In the genomic region with DNA sequence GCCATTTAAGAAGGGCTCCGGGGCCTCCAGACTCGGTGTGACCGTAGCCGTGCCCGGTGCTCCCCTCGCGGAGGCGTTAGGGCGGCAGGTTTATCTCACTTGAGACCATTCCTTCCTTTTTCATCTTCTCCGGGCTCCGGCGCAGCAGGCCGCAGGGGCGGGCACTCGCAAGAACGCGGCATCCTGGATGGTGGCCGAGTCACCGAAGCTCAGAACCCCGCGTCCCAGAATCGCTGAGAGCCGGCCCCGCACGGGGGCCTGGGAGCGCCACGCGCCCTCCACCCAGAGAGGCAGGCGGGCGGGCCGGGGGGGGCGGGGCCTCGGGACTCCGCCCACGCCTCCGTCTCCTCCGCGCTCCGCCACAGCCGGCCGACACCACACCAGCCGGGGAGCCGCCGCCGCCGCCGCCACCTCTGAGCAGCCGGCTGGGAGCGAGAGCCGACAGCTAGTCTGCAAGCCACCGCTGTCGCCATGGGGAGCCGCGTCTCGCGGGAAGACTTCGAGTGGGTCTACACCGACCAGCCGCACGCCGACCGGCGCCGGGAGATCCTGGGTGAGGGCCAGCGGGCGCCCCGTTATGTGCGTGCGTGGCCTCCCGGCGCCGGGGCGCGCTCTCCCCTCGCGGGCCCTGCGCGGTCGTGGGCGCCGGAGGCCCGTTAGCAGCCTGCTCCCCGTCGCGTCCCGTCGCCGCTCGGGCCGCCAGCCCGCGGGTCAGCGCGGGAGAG, we compare ENCODE assay signal across 1 cellular context.
TF ChIP-seq lines count a peak whose summit lies in the region.

Gene DEGS1, plus strand, starts transcription at position 375 of the 725 bp plus-strand sequence. Its CDS starts 97 bp downstream, at position 472.

TF ChIP-seq in HepG2, 621 proteins besides CTCF, POLR2A, EP300 and RAD21 (continued from another document and continues in another):
- no peak for TF ChIP-seq ZNF850 (CRISPR knock-in tag; conservative IDR thresholded peaks at IDR 0.05)
- TF ChIP-seq BHLHE40 (IDR thresholded peaks at IDR 0.05; ENCODE audit: low read length): no peak
- no peak for TF ChIP-seq FOXK2 (IDR thresholded peaks at IDR 0.05)
- TF ChIP-seq ZBTB42 (CRISPR knock-in tag; IDR thresholded peaks at IDR 0.05): no peak
- TF ChIP-seq, protein P1, sequence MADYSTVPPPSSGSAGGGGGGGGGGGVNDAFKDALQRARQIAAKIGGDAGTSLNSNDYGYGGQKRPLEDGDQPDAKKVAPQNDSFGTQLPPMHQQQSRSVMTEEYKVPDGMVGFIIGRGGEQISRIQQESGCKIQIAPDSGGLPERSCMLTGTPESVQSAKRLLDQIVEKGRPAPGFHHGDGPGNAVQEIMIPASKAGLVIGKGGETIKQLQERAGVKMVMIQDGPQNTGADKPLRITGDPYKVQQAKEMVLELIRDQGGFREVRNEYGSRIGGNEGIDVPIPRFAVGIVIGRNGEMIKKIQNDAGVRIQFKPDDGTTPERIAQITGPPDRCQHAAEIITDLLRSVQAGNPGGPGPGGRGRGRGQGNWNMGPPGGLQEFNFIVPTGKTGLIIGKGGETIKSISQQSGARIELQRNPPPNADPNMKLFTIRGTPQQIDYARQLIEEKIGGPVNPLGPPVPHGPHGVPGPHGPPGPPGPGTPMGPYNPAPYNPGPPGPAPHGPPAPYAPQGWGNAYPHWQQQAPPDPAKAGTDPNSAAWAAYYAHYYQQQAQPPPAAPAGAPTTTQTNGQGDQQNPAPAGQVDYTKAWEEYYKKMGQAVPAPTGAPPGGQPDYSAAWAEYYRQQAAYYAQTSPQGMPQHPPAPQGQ (CRISPR knock-in tag; IDR thresholded peaks at IDR 0.05; ENCODE audit: borderline replicate concordance): no peak; the same call in 1 of the 2 replicates
- TF ChIP-seq, protein P2, sequence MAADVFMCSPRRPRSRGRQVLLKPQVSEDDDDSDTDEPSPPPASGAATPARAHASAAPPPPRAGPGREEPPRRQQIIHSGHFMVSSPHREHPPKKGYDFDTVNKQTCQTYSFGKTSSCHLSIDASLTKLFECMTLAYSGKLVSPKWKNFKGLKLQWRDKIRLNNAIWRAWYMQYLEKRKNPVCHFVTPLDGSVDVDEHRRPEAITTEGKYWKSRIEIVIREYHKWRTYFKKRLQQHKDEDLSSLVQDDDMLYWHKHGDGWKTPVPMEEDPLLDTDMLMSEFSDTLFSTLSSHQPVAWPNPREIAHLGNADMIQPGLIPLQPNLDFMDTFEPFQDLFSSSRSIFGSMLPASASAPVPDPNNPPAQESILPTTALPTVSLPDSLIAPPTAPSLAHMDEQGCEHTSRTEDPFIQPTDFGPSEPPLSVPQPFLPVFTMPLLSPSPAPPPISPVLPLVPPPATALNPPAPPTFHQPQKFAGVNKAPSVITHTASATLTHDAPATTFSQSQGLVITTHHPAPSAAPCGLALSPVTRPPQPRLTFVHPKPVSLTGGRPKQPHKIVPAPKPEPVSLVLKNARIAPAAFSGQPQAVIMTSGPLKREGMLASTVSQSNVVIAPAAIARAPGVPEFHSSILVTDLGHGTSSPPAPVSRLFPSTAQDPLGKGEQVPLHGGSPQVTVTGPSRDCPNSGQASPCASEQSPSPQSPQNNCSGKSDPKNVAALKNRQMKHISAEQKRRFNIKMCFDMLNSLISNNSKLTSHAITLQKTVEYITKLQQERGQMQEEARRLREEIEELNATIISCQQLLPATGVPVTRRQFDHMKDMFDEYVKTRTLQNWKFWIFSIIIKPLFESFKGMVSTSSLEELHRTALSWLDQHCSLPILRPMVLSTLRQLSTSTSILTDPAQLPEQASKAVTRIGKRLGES (CRISPR knock-in tag; IDR thresholded peaks at IDR 0.05; ENCODE audit: borderline replicate concordance): no peak
- TF ChIP-seq, protein P3, sequence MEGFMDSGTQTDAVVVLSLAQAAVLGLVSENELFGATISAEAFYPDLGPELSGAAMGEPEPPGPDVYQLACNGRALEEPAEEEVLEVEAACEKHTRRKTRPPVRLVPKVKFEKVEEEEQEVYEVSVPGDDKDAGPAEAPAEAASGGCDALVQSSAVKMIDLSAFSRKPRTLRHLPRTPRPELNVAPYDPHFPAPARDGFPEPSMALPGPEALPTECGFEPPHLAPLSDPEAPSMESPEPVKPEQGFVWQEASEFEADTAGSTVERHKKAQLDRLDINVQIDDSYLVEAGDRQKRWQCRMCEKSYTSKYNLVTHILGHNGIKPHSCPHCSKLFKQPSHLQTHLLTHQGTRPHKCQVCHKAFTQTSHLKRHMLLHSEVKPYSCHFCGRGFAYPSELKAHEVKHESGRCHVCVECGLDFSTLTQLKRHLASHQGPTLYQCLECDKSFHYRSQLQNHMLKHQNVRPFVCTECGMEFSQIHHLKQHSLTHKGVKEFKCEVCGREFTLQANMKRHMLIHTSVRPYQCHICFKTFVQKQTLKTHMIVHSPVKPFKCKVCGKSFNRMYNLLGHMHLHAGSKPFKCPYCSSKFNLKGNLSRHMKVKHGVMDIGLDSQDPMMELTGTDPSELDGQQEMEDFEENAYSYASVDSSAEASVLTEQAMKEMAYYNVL (CRISPR knock-in tag; IDR thresholded peaks at IDR 0.05; ENCODE audit: borderline replicate concordance): no peak
- no peak for TF ChIP-seq MYNN (CRISPR knock-in tag; IDR thresholded peaks at IDR 0.05; ENCODE audit: low read depth)
- no peak for TF ChIP-seq SRSF9 (IDR thresholded peaks at IDR 0.05; ENCODE audit: borderline replicate concordance, insufficient read depth, low read depth, low read length, poor library complexity, severe bottlenecking)
- TF ChIP-seq ZFY (CRISPR knock-in tag; IDR thresholded peaks at IDR 0.05): peak; percentile 90
- TF ChIP-seq, protein P4, sequence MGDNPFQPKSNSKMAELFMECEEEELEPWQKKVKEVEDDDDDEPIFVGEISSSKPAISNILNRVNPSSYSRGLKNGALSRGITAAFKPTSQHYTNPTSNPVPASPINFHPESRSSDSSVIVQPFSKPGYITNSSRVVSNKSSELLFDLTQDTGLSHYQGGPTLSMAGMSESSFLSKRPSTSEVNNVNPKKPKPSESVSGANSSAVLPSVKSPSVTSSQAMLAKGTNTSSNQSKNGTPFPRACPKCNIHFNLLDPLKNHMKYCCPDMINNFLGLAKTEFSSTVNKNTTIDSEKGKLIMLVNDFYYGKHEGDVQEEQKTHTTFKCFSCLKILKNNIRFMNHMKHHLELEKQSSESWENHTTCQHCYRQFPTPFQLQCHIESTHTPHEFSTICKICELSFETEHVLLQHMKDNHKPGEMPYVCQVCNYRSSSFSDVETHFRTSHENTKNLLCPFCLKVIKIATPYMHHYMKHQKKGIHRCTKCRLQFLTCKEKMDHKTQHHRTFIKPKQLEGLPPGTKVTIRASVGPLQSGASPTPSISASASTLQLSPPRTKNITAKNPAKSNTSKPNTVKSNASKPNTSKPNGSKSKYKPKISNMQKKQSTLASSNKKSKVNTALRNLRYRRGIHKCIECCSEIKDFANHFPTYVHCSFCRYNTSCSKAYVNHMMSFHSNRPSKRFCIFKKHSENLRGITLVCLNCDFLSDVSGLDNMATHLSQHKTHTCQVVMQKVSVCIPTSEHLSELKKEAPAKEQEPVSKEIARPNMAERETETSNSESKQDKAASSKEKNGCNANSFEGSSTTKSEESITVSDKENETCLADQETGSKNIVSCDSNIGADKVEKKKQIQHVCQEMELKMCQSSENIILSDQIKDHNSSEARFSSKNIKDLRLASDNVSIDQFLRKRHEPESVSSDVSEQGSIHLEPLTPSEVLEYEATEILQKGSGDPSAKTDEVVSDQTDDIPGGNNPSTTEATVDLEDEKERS (CRISPR knock-in tag; IDR thresholded peaks at IDR 0.05): no peak
- TF ChIP-seq ZNF724P (CRISPR knock-in tag; IDR thresholded peaks at IDR 0.05; ENCODE audit: borderline replicate concordance): peak; percentile 52; the same call in 1 of the 2 replicates
- no peak for TF ChIP-seq XBP1 (CRISPR knock-in tag; IDR thresholded peaks at IDR 0.05)
- TF ChIP-seq ATF3 (CRISPR knock-in tag; IDR thresholded peaks at IDR 0.05): no peak
- TF ChIP-seq, protein P5, sequence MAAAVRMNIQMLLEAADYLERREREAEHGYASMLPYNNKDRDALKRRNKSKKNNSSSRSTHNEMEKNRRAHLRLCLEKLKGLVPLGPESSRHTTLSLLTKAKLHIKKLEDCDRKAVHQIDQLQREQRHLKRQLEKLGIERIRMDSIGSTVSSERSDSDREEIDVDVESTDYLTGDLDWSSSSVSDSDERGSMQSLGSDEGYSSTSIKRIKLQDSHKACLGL (CRISPR knock-in tag; IDR thresholded peaks at IDR 0.05): no peak; the same call in none of the 2 replicates
- TF ChIP-seq, protein P6, sequence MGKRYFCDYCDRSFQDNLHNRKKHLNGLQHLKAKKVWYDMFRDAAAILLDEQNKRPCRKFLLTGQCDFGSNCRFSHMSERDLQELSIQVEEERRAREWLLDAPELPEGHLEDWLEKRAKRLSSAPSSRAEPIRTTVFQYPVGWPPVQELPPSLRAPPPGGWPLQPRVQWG (CRISPR knock-in tag; IDR thresholded peaks at IDR 0.05; ENCODE audit: borderline replicate concordance, low read depth): no peak
- no peak for TF ChIP-seq TEAD2 (CRISPR knock-in tag; IDR thresholded peaks at IDR 0.05)
- TF ChIP-seq JUND (CRISPR knock-in tag; IDR thresholded peaks at IDR 0.05): no peak
- TF ChIP-seq MTF2 (CRISPR knock-in tag; IDR thresholded peaks at IDR 0.05; ENCODE audit: borderline replicate concordance): no peak
- TF ChIP-seq, protein P7, sequence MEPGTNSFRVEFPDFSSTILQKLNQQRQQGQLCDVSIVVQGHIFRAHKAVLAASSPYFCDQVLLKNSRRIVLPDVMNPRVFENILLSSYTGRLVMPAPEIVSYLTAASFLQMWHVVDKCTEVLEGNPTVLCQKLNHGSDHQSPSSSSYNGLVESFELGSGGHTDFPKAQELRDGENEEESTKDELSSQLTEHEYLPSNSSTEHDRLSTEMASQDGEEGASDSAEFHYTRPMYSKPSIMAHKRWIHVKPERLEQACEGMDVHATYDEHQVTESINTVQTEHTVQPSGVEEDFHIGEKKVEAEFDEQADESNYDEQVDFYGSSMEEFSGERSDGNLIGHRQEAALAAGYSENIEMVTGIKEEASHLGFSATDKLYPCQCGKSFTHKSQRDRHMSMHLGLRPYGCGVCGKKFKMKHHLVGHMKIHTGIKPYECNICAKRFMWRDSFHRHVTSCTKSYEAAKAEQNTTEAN (CRISPR knock-in tag; conservative IDR thresholded peaks at IDR 0.05): no peak
- TF ChIP-seq ZNF407 (CRISPR knock-in tag; IDR thresholded peaks at IDR 0.05; ENCODE audit: not compliant biosample characterization): no peak
- TF ChIP-seq ZNF460 (CRISPR knock-in tag; IDR thresholded peaks at IDR 0.05; ENCODE audit: borderline replicate concordance): no peak
- TF ChIP-seq ZFX (CRISPR knock-in tag; IDR thresholded peaks at IDR 0.05; ENCODE audit: low read depth): peak; percentile 85
- TF ChIP-seq SMARCC2 (IDR thresholded peaks at IDR 0.05): no peak
- TF ChIP-seq IKZF1 (IDR thresholded peaks at IDR 0.05): no peak
- TF ChIP-seq ZFYVE20 (CRISPR knock-in tag; IDR thresholded peaks at IDR 0.05; ENCODE audit: borderline replicate concordance, low read depth): peak; percentile 64; the same call in 1 of the 2 replicates
- peak; percentile 47; the same call in 1 of the 2 replicates for TF ChIP-seq ZNF740 (CRISPR knock-in tag; IDR thresholded peaks at IDR 0.05)
- TF ChIP-seq ERF (CRISPR knock-in tag; IDR thresholded peaks at IDR 0.05): peak; percentile 36
- TF ChIP-seq ZNF772 (CRISPR knock-in tag; IDR thresholded peaks at IDR 0.05): no peak
- TF ChIP-seq ZNF343 (CRISPR knock-in tag; IDR thresholded peaks at IDR 0.05): no peak; the same call in 1 of the 2 replicates
